1 cellular context compared by ENCODE assay signal in genomic region chr19:35291259-35291658, GRCh38.
TF ChIP-seq lines count a peak whose summit lies in the region.

No MANE protein-coding gene starts in this region.

TF ChIP-seq in HEK293, 187 proteins besides CTCF, POLR2A, EP300 and RAD21:
- TF ChIP-seq ZFHX2 (tag by site-specific recombination; conservative IDR thresholded peaks at IDR 0.05), result peak; percentile 83
- TF ChIP-seq ZIC2 (tag by site-specific recombination; IDR thresholded peaks at IDR 0.05), result no peak
- TF ChIP-seq KLF8 (tag by site-specific recombination; IDR thresholded peaks at IDR 0.05), result no peak
- no peak for TF ChIP-seq ZNF138 (tag by site-specific recombination; IDR thresholded peaks at IDR 0.05; ENCODE audit: borderline replicate concordance)
- no peak for TF ChIP-seq ZNF621 (tag by site-specific recombination; IDR thresholded peaks at IDR 0.05)
- TF ChIP-seq PRDM4 (tag by site-specific recombination; IDR thresholded peaks at IDR 0.05), result no peak
- peak; percentile 74 for TF ChIP-seq EGR2 (tag by site-specific recombination; IDR thresholded peaks at IDR 0.05; ENCODE audit: low read depth)
- TF ChIP-seq YY1 (tag by site-specific recombination; IDR thresholded peaks at IDR 0.05), result no peak
- TF ChIP-seq ZNF701 (tag by site-specific recombination; IDR thresholded peaks at IDR 0.05), result no peak
